In genomic region chr2:183511154-183511553, GRCh38 we compare ENCODE assay signal across 20 cellular contexts.
"Had no signal": no experiment of that assay in that cellular context is flagged by ENCODE, and none has a peak within 500 bp of the region (broad histone marks: within the 10 kb centered on the region; RNA-seq: fewer than 3 reads in every experiment).

No MANE protein-coding gene starts in this region.

- H3K27ac ChIP-seq: coronary artery, dorsolateral prefrontal cortex, esophagus muscularis mucosa, foreskin keratinocyte, gastroesophageal sphincter, heart left ventricle, hepatocyte, left lung, lower lobe of right lung had no signal

- H3K36me3 Mint-ChIP-seq: mesothelial cell of epicardium had no signal

- H3K4me3 ChIP-seq: coronary artery, dorsolateral prefrontal cortex, esophagus muscularis mucosa, gastroesophageal sphincter, heart left ventricle, hepatocyte, left lung, lower lobe of right lung, mucosa of descending colon had no signal

- DNase-seq: dermis blood vessel endothelial cell; dorsolateral prefrontal cortex; effector CD4-positive, alpha-beta T cell; effector memory CD4-positive, alpha-beta T cell; foreskin keratinocyte; heart left ventricle; hypothalamus; left cardiac atrium; left lung; left ventricle myocardium superior; lower lobe of right lung; mesenchymal stem cell; mucosa of descending colon; naive B cell; naive thymus-derived CD8-positive, alpha-beta T cell had no signal

- H2AFZ ChIP-seq: hepatocyte had no signal

- H3K4me1 Mint-ChIP-seq: mesothelial cell of epicardium; naive B cell; naive thymus-derived CD8-positive, alpha-beta T cell had no signal

- H3K27me3 ChIP-seq: dorsolateral prefrontal cortex, esophagus muscularis mucosa, foreskin keratinocyte, gastroesophageal sphincter, heart left ventricle, hepatocyte, left lung had no signal

- ATAC-seq: foreskin keratinocyte; gastroesophageal sphincter; heart left ventricle; left cardiac atrium; left lung; left ventricle myocardium superior; lower lobe of right lung; mucosa of descending colon; naive thymus-derived CD8-positive, alpha-beta T cell had no signal

- H3K27me3 Mint-ChIP-seq: naive B cell; naive thymus-derived CD8-positive, alpha-beta T cell had no signal

- H3K4me2 ChIP-seq: hepatocyte had no signal

- H3K4me1 ChIP-seq: esophagus muscularis mucosa, foreskin keratinocyte, gastroesophageal sphincter, heart left ventricle, left lung, lower lobe of right lung had no signal

- H3K27ac Mint-ChIP-seq: mesothelial cell of epicardium; naive B cell; naive thymus-derived CD8-positive, alpha-beta T cell had no signal

- H3K4me3 Mint-ChIP-seq: mesothelial cell of epicardium; naive B cell; naive thymus-derived CD8-positive, alpha-beta T cell had no signal

- H3K79me2 ChIP-seq: hepatocyte had no signal

- H3K36me3 ChIP-seq: esophagus muscularis mucosa, gastroesophageal sphincter, heart left ventricle, left lung, lower lobe of right lung had no signal

- H3K9me3 ChIP-seq: lower lobe of right lung had no signal
